12 cellular contexts compared by ENCODE assay signal in the genomic region with DNA sequence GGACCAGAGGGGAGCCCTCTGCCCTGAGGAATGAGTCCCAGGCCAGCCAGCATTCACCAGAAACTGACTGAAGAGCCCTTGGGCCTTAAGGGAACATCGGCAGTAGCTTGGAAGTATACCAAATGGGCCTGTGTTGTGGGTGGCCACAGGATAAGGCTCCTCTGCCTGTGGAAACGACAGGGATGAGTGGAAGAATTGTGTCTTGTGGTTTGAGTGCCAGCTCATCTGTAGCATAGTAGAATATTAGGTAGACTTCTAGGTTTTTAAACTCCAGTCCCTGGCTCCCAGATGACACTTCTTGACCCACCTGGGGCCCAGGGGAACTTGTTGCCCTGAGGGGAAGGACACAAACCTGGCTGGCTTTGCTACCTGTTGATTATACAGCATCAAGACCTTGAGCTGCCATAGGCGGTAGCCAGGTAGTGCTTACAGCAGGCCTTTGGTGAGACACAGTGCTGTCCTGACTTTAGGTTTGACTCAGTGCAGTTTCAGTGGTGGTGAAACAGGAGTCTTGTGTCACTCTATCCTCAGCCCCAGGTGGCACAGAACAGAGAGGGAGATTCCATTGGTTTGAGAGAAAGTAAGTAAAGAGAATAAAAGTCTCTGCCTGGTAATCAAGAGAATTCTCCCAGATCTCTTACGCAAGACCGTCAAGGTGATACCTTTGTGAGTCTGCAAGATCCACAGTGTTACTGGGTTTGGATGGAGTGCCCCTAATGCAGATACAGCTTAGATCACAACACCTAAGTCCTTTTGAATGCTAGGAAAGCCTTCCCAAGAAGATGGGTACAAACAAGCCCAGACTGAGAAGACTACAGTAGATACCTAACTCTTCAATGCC. TPM values are rescaled to one million over a fixed set of nuclear protein-coding genes. Genes with fewer than 3 reads are reported as not detected.
DNase-seq lines count a peak whose midpoint lies in the region; ATAC-seq and TF ChIP-seq lines count a peak whose summit lies in the region.
"Had no signal": no experiment of that assay in that cellular context is flagged by ENCODE, and none has a peak within 500 bp of the region (broad histone marks: within the 10 kb centered on the region; RNA-seq: fewer than 3 reads in every experiment).

No MANE protein-coding gene starts in this region.

- H4K20me1 ChIP-seq in osteoblast (ENCODE audit: insufficient read depth, low read length) = no peaks in the 10 kb centered on the region

- H3K9me3 Mint-ChIP-seq in activated CD4-positive, alpha-beta T cell treated with anti-CD3 and anti-CD28 coated beads, Interleukin-2, amount 10 ng/mL, durations not matched to agents 24 days and 14 days = peaks cover 16% of the 10 kb centered on the region

- H3K79me2 ChIP-seq in osteoblast (ENCODE audit: insufficient read depth, low read length) = peaks cover 27% of the 10 kb centered on the region

- peaks cover 11% of the 10 kb centered on the region for H3K36me3 Mint-ChIP-seq in activated CD4-positive, alpha-beta T cell treated with anti-CD3 and anti-CD28 coated beads, Interleukin-2, amount 10 ng/mL, durations not matched to agents 24 days and 14 days (ENCODE audit: low read depth)

- CTCF ChIA-PET in GM10248 (lab: Yijun Ruan, JAX) = interaction anchor here (0.9 to 2.6 kb wide), 4 partner anchors 9 to 275 kb away, joined by 3 to 10 read pairs (median 6); no protein-coding TSS in a partner anchor

- H3K4me3 Mint-ChIP-seq in activated CD4-positive, alpha-beta T cell treated with anti-CD3 and anti-CD28 coated beads, Interleukin-2, amount 10 ng/mL, durations not matched to agents 24 days and 14 days = no peak overlapping the region

- H3K9me3 ChIP-seq in osteoblast (ENCODE audit: low read depth, low read length) = no peaks in the 10 kb centered on the region
- H3K9me3 ChIP-seq: ascending aorta had no signal

- no peak overlapping the region for H3K27ac Mint-ChIP-seq in activated CD4-positive, alpha-beta T cell treated with anti-CD3 and anti-CD28 coated beads, Interleukin-2, amount 10 ng/mL, durations not matched to agents 24 days and 14 days

- no peaks in the 10 kb centered on the region for H3K4me1 ChIP-seq in osteoblast (ENCODE audit: insufficient read depth, low read length)
- H3K4me1 ChIP-seq: ascending aorta had no signal

- H3K4me1 Mint-ChIP-seq in activated CD4-positive, alpha-beta T cell treated with anti-CD3 and anti-CD28 coated beads, Interleukin-2, amount 10 ng/mL, durations not matched to agents 24 days and 14 days = peaks cover 25% of the 10 kb centered on the region

- no peak overlapping the region for H2AFZ ChIP-seq in osteoblast (ENCODE audit: low read length)

- intact Hi-C loops in activated CD4-positive, alpha-beta T cell treated with anti-CD3 and anti-CD28 coated beads, Interleukin-2, amount 10 ng/mL, durations not matched to agents 24 days and 14 days (cut with micrococcal nuclease) = no loop called here

- POLR2A ChIA-PET in GM10248 (lab: Yijun Ruan, JAX) = interaction anchor here (0.6 kb wide), 1 partner anchor 43 kb away, joined by 3 read pairs; no protein-coding TSS in a partner anchor

- no peaks in the 10 kb centered on the region for H3K36me3 ChIP-seq in osteoblast (ENCODE audit: insufficient read depth, low read length)
- H3K36me3 ChIP-seq: ascending aorta had no signal

- ATAC-seq in GM19467 (IDR thresholded peaks at IDR 0.05; ENCODE audit: unreplicated experiment) (peak; percentile 64), HG02973 (IDR thresholded peaks at IDR 0.05; ENCODE audit: unreplicated experiment) (peak; percentile 86)

- no peak for TF ChIP-seq CTCF in osteoblast (IDR thresholded peaks at IDR 0.05; ENCODE audit: extremely low read depth, low read depth, low read length)
- TF ChIP-seq CTCF in GM10248 (IDR thresholded peaks at IDR 0.05; ENCODE audit: control extremely low read depth, extremely low read depth, low read depth, missing control alignments) = no peak

- DNase-seq in activated CD4-positive, alpha-beta T cell treated with anti-CD3 and anti-CD28 coated beads for 48 hours = peak; percentile 38
- no peak for DNase-seq in activated CD4-positive, alpha-beta T cell treated with anti-CD3 and anti-CD28 coated beads, Interleukin-2, amount 10 ng/mL, durations not matched to agents 24 days and 14 days
- DNase-seq in activated T-cell treated with anti-CD3 and anti-CD28 coated beads, Interleukin-2, amount 50 U/mL, for 48 hours = peak; percentile 45 to 50
- no peak for DNase-seq in osteoblast (ENCODE audit: insufficient read length, low spot score, missing footprints)
- DNase-seq in GM10248 (ENCODE audit: extremely low spot score) = no peak
- no peak for DNase-seq in NCI-H2081 (lab: John Stamatoyannopoulos, UW)
- DNase-seq: midbrain, NCI-H526 treated with DMSO at 0.1 percent for 48 hours had no signal

- no peak overlapping the region for H3K4me2 ChIP-seq in osteoblast (ENCODE audit: insufficient read depth, low read length)

- H3K4me3 ChIP-seq in osteoblast (ENCODE audit: insufficient read depth, low read length) = no peak overlapping the region
- H3K4me3 ChIP-seq: ascending aorta, SK-N-MC had no signal

- no peak overlapping the region for H3K27ac ChIP-seq in osteoblast (ENCODE audit: low read depth, low read length)
- H3K27ac ChIP-seq: ascending aorta, SK-N-MC had no signal

- no peaks in the 10 kb centered on the region for H3K27me3 Mint-ChIP-seq in activated CD4-positive, alpha-beta T cell treated with anti-CD3 and anti-CD28 coated beads, Interleukin-2, amount 10 ng/mL, durations not matched to agents 24 days and 14 days

- no peaks in the 10 kb centered on the region for H3K27me3 ChIP-seq in osteoblast (ENCODE audit: insufficient read depth, low read length)
- H3K27me3 ChIP-seq: ascending aorta had no signal

RNA-seq across cellular contexts. Expression of a gene that starts 50.2 kb away (rescaled TPM):
- total RNA-seq in activated CD4-positive, alpha-beta T cell treated with anti-CD3 and anti-CD28 coated beads, Interleukin-2, amount 10 ng/mL, durations not matched to agents 24 days and 14 days = 36.9 and 37.2 TPM in 2 replicates
- 30.0 and 34.5 TPM in 2 replicates for total RNA-seq in osteoblast

Comparison
In these comparisons a context has a peak if more than half of its experiments do, and no peak if none do; other contexts are left out.
1. DNase-seq: peak in activated CD4-positive, alpha-beta T cell treated with anti-CD3 and anti-CD28 coated beads for 48 hours (single experiment) and activated T-cell treated with anti-CD3 and anti-CD28 coated beads, Interleukin-2, amount 50 U/mL, for 48 hours (2 of 2); none in activated CD4-positive, alpha-beta T cell treated with anti-CD3 and anti-CD28 coated beads, Interleukin-2, amount 10 ng/mL, durations not matched to agents 24 days and 14 days (single experiment), osteoblast (single experiment), GM10248 (single experiment) and NCI-H2081 (0 of 2).